24 cellular contexts compared by ENCODE assay signal in the genomic region with DNA sequence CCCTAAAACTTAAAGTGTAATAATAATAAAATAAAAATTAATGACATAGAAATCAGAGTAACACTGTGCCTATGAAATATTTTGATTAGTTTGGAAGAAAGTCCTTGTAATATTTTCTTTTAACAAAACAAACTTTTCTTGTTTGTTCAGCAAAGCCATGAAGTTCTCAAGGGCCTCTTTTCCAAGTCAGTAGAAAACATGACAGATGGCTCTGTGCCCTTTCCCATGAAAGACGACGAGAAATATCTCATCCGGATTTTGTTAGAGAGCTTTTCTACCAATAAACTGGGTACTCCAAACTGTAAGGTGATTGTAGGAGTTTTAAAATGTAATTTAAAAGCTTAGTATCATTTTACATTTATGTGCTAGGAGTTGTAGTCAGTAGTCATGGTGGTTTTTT. TPM values are rescaled to one million over a fixed set of nuclear protein-coding genes. Genes with fewer than 3 reads are reported as not detected.
DNase-seq lines count a peak whose midpoint lies in the region; ATAC-seq and TF ChIP-seq lines count a peak whose summit lies in the region.
"Had no signal": no experiment of that assay in that cellular context is flagged by ENCODE, and none has a peak within 500 bp of the region (broad histone marks: within the 10 kb centered on the region; RNA-seq: fewer than 3 reads in every experiment).

No MANE protein-coding gene starts in this region.

- no peaks in the 10 kb centered on the region for H3K9me3 ChIP-seq in left lung
- H3K9me3 ChIP-seq: A549, SJSA1 had no signal

- intact Hi-C loops in left lung (cut with DNase I) = no loop called here

- no peak overlapping the region for H3K27ac ChIP-seq in left lung
- H3K27ac ChIP-seq: A549, SJSA1 had no signal

- ATAC-seq in left lung (peak; percentile 71), GM21360 (IDR thresholded peaks at IDR 0.05; ENCODE audit: unreplicated experiment) (no peak)
- ATAC-seq: A549 had no signal

- H3K4me1 ChIP-seq in left lung = no peaks in the 10 kb centered on the region
- H3K4me1 ChIP-seq: A549, SJSA1 had no signal

- H3K27ac Mint-ChIP-seq in activated CD4-positive, alpha-beta memory T cell treated with anti-CD3 and anti-CD28 coated beads, Interleukin-2, amount 10 ng/mL, durations not matched to agents 7 days and 5 days = no peak overlapping the region
- H3K27ac Mint-ChIP-seq: CD4-positive, alpha-beta memory T cell had no signal

- in situ Hi-C loops in GM13977 (cut with MboI; ENCODE audit: low pct_unique_long_range_greater_than_20kb, low sequenced_read_pairs, unreplicated experiment) = no loop called here

- H3K27me3 ChIP-seq in left lung = peaks cover 0 to 3% of the 10 kb centered on the region in 2 donors
- H3K27me3 ChIP-seq: SJSA1 had no signal

- H3K27me3 Mint-ChIP-seq in activated CD4-positive, alpha-beta memory T cell treated with anti-CD3 and anti-CD28 coated beads, Interleukin-2, amount 10 ng/mL, durations not matched to agents 7 days and 5 days = peaks cover 42% of the 10 kb centered on the region

- DNase-seq in DMS79 (lab: John Stamatoyannopoulos, UW) = peak; percentile 71
- DNase-seq in LNCaP clone FGC (ENCODE audit: low read depth) = peak; percentile 68
- DNase-seq in NCI-H524 (lab: John Stamatoyannopoulos, UW) = peak; percentile 87 to 96
- DNase-seq in left lung = no peak
- DNase-seq in activated CD4-positive, alpha-beta memory T cell treated with anti-CD3 and anti-CD28 coated beads, Interleukin-2, amount 10 ng/mL, durations not matched to agents 7 days and 5 days = no peak
- DNase-seq in GM13977 (ENCODE audit: low spot score) = no peak
- DNase-seq: CD4-positive, alpha-beta memory T cell; COR-L47; GOT3; HCEC 1CT; IMR-90; KG1; MM.1S; NCI-H1694; NCI-H2029 treated with DMSO at 0.1 percent for 48 hours; NCI-H446 treated with DMSO at 0.1 percent for 48 hours; NCI-H748 treated with DMSO at 0.1 percent for 48 hours; NK-92 treated with Interleukin-12 subunit alpha and Interleukin-12 subunit beta, amount 100 ng/mL, for 24 hours; Right ventricle myocardium superior; RPMI8226; T-helper 2 cell had no signal

- no peak overlapping the region for H3K4me3 ChIP-seq in LNCaP clone FGC (ENCODE audit: low read depth, low read length)
- no peak overlapping the region for H3K4me3 ChIP-seq in left lung
- H3K4me3 ChIP-seq: A549, SJSA1 had no signal

- CTCF ChIA-PET in activated CD4-positive, alpha-beta memory T cell treated with anti-CD3 and anti-CD28 coated beads, Interleukin-2, amount 10 ng/mL, durations not matched to agents 7 days and 5 days (lab: Charles Lee) = no interaction called here

- H3K36me3 Mint-ChIP-seq in activated CD4-positive, alpha-beta memory T cell treated with anti-CD3 and anti-CD28 coated beads, Interleukin-2, amount 10 ng/mL, durations not matched to agents 7 days and 5 days (ENCODE audit: low read depth) = no peaks in the 10 kb centered on the region
- H3K36me3 Mint-ChIP-seq: CD4-positive, alpha-beta memory T cell had no signal

- TF ChIP-seq CTCF in LNCaP clone FGC (IDR thresholded peaks at IDR 0.05; ENCODE audit: control insufficient read depth, extremely low read depth, insufficient read depth) (no peak), left lung (IDR thresholded peaks at IDR 0.05) (no peak), GM13977 (IDR thresholded peaks at IDR 0.05; ENCODE audit: extremely low read depth, insufficient read depth, missing control alignments) (no peak)

- H3K4me1 Mint-ChIP-seq in activated CD4-positive, alpha-beta memory T cell treated with anti-CD3 and anti-CD28 coated beads, Interleukin-2, amount 10 ng/mL, durations not matched to agents 7 days and 5 days = no peaks in the 10 kb centered on the region
- H3K4me1 Mint-ChIP-seq: CD4-positive, alpha-beta memory T cell had no signal

- no peaks in the 10 kb centered on the region for H3K36me3 ChIP-seq in left lung
- H3K36me3 ChIP-seq: SJSA1 had no signal

- POLR2A ChIA-PET in activated CD4-positive, alpha-beta memory T cell treated with anti-CD3 and anti-CD28 coated beads, Interleukin-2, amount 10 ng/mL, durations not matched to agents 7 days and 5 days (lab: Charles Lee) = no interaction called here

- H3K9me3 Mint-ChIP-seq in activated CD4-positive, alpha-beta memory T cell treated with anti-CD3 and anti-CD28 coated beads, Interleukin-2, amount 10 ng/mL, durations not matched to agents 7 days and 5 days = no peaks in the 10 kb centered on the region
- H3K9me3 Mint-ChIP-seq: CD4-positive, alpha-beta memory T cell had no signal

- no peak overlapping the region for H3K4me3 Mint-ChIP-seq in activated CD4-positive, alpha-beta memory T cell treated with anti-CD3 and anti-CD28 coated beads, Interleukin-2, amount 10 ng/mL, durations not matched to agents 7 days and 5 days
- H3K4me3 Mint-ChIP-seq: CD4-positive, alpha-beta memory T cell had no signal

RNA-seq across cellular contexts. Expression of a gene that starts 54.5 kb away (rescaled TPM):
- total RNA-seq in left lung = 1 to 10 TPM; 1.4 TPM
- not detected for total RNA-seq in activated CD4-positive, alpha-beta memory T cell treated with anti-CD3 and anti-CD28 coated beads, Interleukin-2, amount 10 ng/mL, durations not matched to agents 7 days and 5 days
- total RNA-seq: CD4-positive, alpha-beta memory T cell; IMR-90; SJSA1 had no signal

Comparison
In these comparisons a context has a peak if more than half of its experiments do, and no peak if none do; other contexts are left out.
1. DNase-seq: peak in DMS79 (single experiment), LNCaP clone FGC (single experiment) and NCI-H524 (2 of 2); none in left lung (0 of 2), activated CD4-positive, alpha-beta memory T cell treated with anti-CD3 and anti-CD28 coated beads, Interleukin-2, amount 10 ng/mL, durations not matched to agents 7 days and 5 days (single experiment) and GM13977 (single experiment).